28 cellular contexts compared by ENCODE assay signal in the genomic region with DNA sequence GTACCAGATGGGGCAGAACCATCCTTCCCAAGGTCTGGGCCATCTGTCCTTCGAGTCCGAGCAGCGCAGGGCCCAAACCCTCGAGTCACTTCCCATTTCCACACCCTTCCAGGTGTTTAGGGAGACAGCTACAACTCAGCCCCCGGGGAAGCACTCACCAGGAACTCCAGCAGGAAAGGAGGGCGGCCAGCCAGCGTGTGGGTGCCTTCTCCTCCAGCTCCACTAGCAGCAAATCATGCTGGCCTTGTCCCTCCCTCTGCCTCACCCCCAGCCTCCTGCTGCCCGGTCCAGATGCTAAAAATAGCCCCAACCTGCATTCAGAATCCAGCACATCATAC. TPM values are rescaled to one million over a fixed set of nuclear protein-coding genes. Genes with fewer than 3 reads are reported as not detected.
"Had no signal": no experiment of that assay in that cellular context is flagged by ENCODE, and none has a peak within 500 bp of the region (broad histone marks: within the 10 kb centered on the region; RNA-seq: fewer than 3 reads in every experiment).

No MANE protein-coding gene starts in this region.

- H3K4me3 ChIP-seq: ascending aorta, body of pancreas, SK-N-MC had no signal

- H3K27me3 ChIP-seq: ascending aorta, body of pancreas had no signal

- FAIRE-seq: TTC549 had no signal

- H3K27ac ChIP-seq: ascending aorta, SK-N-MC had no signal

- ATAC-seq: activated CD8-positive, alpha-beta memory T cell treated with anti-CD3 and anti-CD28 coated beads, Interleukin-2, amount 10 ng/mL, durations not matched to agents 7 days and 5 days; activated naive CD4-positive, alpha-beta T cell treated with anti-CD3 and anti-CD28 coated beads, Interleukin-2, amount 50 U/mL, for 72 hours; activated naive CD8-positive, alpha-beta T cell treated with anti-CD3 and anti-CD28 coated beads, Interleukin-2, amount 50 U/mL, for 24 hours; body of pancreas; Right ventricle myocardium inferior; T-cell had no signal

- H3K9me3 ChIP-seq: ascending aorta, body of pancreas had no signal

- DNase-seq: activated CD4-positive, alpha-beta T cell treated with anti-CD3 and anti-CD28 coated beads for 48 hours; activated CD4-positive, alpha-beta T cell treated with anti-CD3 and anti-CD28 coated beads, Interleukin-2, amount 50 U/mL, for 48 hours; activated CD8-positive, alpha-beta memory T cell treated with anti-CD3 and anti-CD28 coated beads, Interleukin-2, amount 10 ng/mL, durations not matched to agents 7 days and 5 days; activated effector memory CD4-positive, alpha-beta T cell treated with Interleukin-2 at 50 U/mL for 16 hours; activated naive CD4-positive, alpha-beta T cell; activated naive CD8-positive, alpha-beta T cell treated with anti-CD3 and anti-CD28 coated beads, Interleukin-2, amount 50 U/mL, for 24 hours; activated T-cell treated with anti-CD3 and anti-CD28 coated beads, Interleukin-2, amount 50 U/mL, for 24 hours; amniotic stem cell; body of pancreas; Kasumi-1; KBM-7; NCI-H1105 treated with DMSO at 0.1 percent for 48 hours; NCI-H1436 treated with DMSO at 0.1 percent for 48 hours; NCI-H187; NCI-H2081 treated with DMSO at 0.1 percent for 48 hours; NCI-H2171; NCI-H2227 treated with DMSO at 0.1 percent for 48 hours; NCI-H526; NCI-H82; T-cell; T-helper 2 cell; T1000 had no signal

- H3K4me1 ChIP-seq: ascending aorta had no signal

- H3K36me3 ChIP-seq: ascending aorta had no signal

RNA-seq across cellular contexts. Expression of a gene that starts 56.1 kb away (rescaled TPM):
- total RNA-seq: activated CD8-positive, alpha-beta memory T cell treated with anti-CD3 and anti-CD28 coated beads, Interleukin-2, amount 10 ng/mL, durations not matched to agents 7 days and 5 days; activated T-helper 1 cell treated with anti-CD3 and anti-CD28 coated beads, Interleukin-12 subunit alpha, Interleukin-12 subunit beta, Interleukin-2, Interleukin-4 antibody, amounts not matched to agents 30 ng/mL and 10 ng/mL and 1 ng/mL, durations not matched to agents 14 hours and 24 hours and 36 hours had no signal
